ENCODE assay signal across 21 cellular contexts in genomic region chr13:60211548-60211947, GRCh38. TPM values are rescaled to one million over a fixed set of nuclear protein-coding genes. Genes with fewer than 3 reads are reported as not detected.
A peak's percentile ranks its signal among the peaks of the same experiment; 100 is the strongest.
DNase-seq lines count a peak whose midpoint lies in the region; ATAC-seq and TF ChIP-seq lines count a peak whose summit lies in the region.
"Had no signal": no experiment of that assay in that cellular context is flagged by ENCODE, and none has a peak within 500 bp of the region (broad histone marks: within the 10 kb centered on the region; RNA-seq: fewer than 3 reads in every experiment).

No MANE protein-coding gene starts in this region.

- H3K79me1 ChIP-seq in IMR-90 (ENCODE audit: low read depth in 1 of 2, low read length in 2 of 2) = no peaks in the 10 kb centered on the region
- no peaks in the 10 kb centered on the region for H3K79me1 ChIP-seq in mesendoderm (ENCODE audit: low read length)

- H3K9me3 Mint-ChIP-seq in GM23338 = no peaks in the 10 kb centered on the region
- H3K9me3 Mint-ChIP-seq in endodermal cell = peaks cover 2% of the 10 kb centered on the region
- H3K9me3 Mint-ChIP-seq: CD4-positive, CD25-positive, alpha-beta regulatory T cell; CD8-positive, alpha-beta memory T cell had no signal

- H3K4me1 Mint-ChIP-seq in GM23338 = no peaks in the 10 kb centered on the region; the same call in 2 of the 3 replicates
- H3K4me1 Mint-ChIP-seq in endodermal cell = peaks cover 12% of the 10 kb centered on the region
- H3K4me1 Mint-ChIP-seq: CD4-positive, CD25-positive, alpha-beta regulatory T cell; CD8-positive, alpha-beta memory T cell had no signal

- H3K9me1 ChIP-seq in IMR-90 (ENCODE audit: insufficient read depth, low read length) = no peaks in the 10 kb centered on the region

- POLR2A ChIA-PET in IMR-90 (lab: Charles Lee; ENCODE audit: unreplicated experiment) = no interaction called here

- H3K36me3 Mint-ChIP-seq in GM23338 (ENCODE audit: low read depth) = no peaks in the 10 kb centered on the region
- no peaks in the 10 kb centered on the region for H3K36me3 Mint-ChIP-seq in endodermal cell (ENCODE audit: low read depth)
- H3K36me3 Mint-ChIP-seq: CD4-positive, CD25-positive, alpha-beta regulatory T cell; CD8-positive, alpha-beta memory T cell had no signal

- H2AFZ ChIP-seq in GM23338 = no peak overlapping the region
- no peak overlapping the region for H2AFZ ChIP-seq in IMR-90 (replicated peaks; ENCODE audit: low read length, poor library complexity)
- H2AFZ ChIP-seq: GM23248 had no signal

- no peaks in the 10 kb centered on the region for H3K27me3 Mint-ChIP-seq in GM23338 (ENCODE audit: insufficient read depth, low read depth, poor library complexity)
- H3K27me3 Mint-ChIP-seq in endodermal cell (ENCODE audit: insufficient read depth) = peaks cover 29% of the 10 kb centered on the region

- H4K91ac ChIP-seq in IMR-90 (ENCODE audit: insufficient read depth, low read depth, low read length) = no peak overlapping the region

- ATAC-seq in GM23338 (peak; percentile 74), IMR-90 (ENCODE audit: low read depth) (no peak)
- ATAC-seq: GM12878, HepG2 had no signal

- TF ChIP-seq RAD21 in IMR-90 (IDR thresholded peaks at IDR 0.05; ENCODE audit: low read length) = no peak

- H3K4me3 Mint-ChIP-seq in GM23338 (no peak overlapping the region), endodermal cell (no peak overlapping the region)
- H3K4me3 Mint-ChIP-seq: CD4-positive, CD25-positive, alpha-beta regulatory T cell; CD8-positive, alpha-beta memory T cell had no signal

- no peak overlapping the region for H2BK5ac ChIP-seq in IMR-90 (ENCODE audit: low read depth, low read length, poor library complexity, severe bottlenecking)
- H2BK5ac ChIP-seq in mesendoderm (ENCODE audit: low read length) = no peak overlapping the region

- CTCF ChIA-PET in IMR-90 (lab: Yijun Ruan, JAX) = no interaction called here

- H3K9me3 ChIP-seq in IMR-90 (ENCODE audit: control insufficient read depth, insufficient read depth, low read length) (no peaks in the 10 kb centered on the region), endodermal cell (ENCODE audit: control insufficient read depth, low read length) (no peaks in the 10 kb centered on the region)
- H3K9me3 ChIP-seq: BE2C, HAP-1 had no signal

- H3K23ac ChIP-seq in IMR-90 (ENCODE audit: low read depth, low read length) (no peak overlapping the region), mesendoderm (ENCODE audit: low read length) (no peak overlapping the region)

- no peaks in the 10 kb centered on the region for H3K9me2 ChIP-seq in GM23338 (ENCODE audit: insufficient read depth)

- H3K79me2 ChIP-seq in GM23338 (replicated peaks; ENCODE audit: insufficient read depth) (no peaks in the 10 kb centered on the region), mesendoderm (ENCODE audit: control insufficient read depth, insufficient read depth, low read length) (no peaks in the 10 kb centered on the region)

- H3K4me1 ChIP-seq in GM23338 (ENCODE audit: insufficient read depth) (no peaks in the 10 kb centered on the region), IMR-90 (ENCODE audit: control insufficient read depth, insufficient read depth, low read length) (no peaks in the 10 kb centered on the region), endodermal cell (ENCODE audit: control insufficient read depth, insufficient read depth, low read length) (peaks cover 2% of the 10 kb centered on the region), mesendoderm (ENCODE audit: control insufficient read depth, low read depth, low read length) (no peaks in the 10 kb centered on the region)
- H3K4me1 ChIP-seq: HAP-1 had no signal

- 60 to 100% methylated on average over 1 of the region's 2 CpGs for WGBS in IMR-90 (ENCODE audit: extremely low coverage in 2 of 2, insufficient read length in 1 of 2), 2 experiments
- 78 to 100% methylated on average over 1 to 2 of the region's 2 CpGs for WGBS in endodermal cell (ENCODE audit: insufficient coverage in 1 of 2, insufficient read length in 1 of 2), 2 experiments
- WGBS in mesendoderm (ENCODE audit: extremely low coverage, insufficient coverage, low lambda C conversion rate) = 100% methylated on average over 1 of the region's 2 CpGs

- H2AK5ac ChIP-seq in IMR-90 (ENCODE audit: low read depth, low read length) = no peak overlapping the region
- H2AK5ac ChIP-seq in mesendoderm (ENCODE audit: low read length) = no peak overlapping the region

- in situ Hi-C loops in IMR-90 (cut with MboI; ENCODE audit: low sequenced_read_pairs) (no loop called here), GM13976 (cut with MboI; ENCODE audit: low sequenced_read_pairs, unreplicated experiment) (no loop called here)

- H3K18ac ChIP-seq in IMR-90 (ENCODE audit: low read depth, low read length) = no peak overlapping the region
- H3K18ac ChIP-seq in mesendoderm (ENCODE audit: low read length) = no peak overlapping the region

- no peak overlapping the region for H4K5ac ChIP-seq in IMR-90 (ENCODE audit: low read depth, low read length)
- no peak overlapping the region for H4K5ac ChIP-seq in mesendoderm (ENCODE audit: low read length)

- no peak overlapping the region for H4K8ac ChIP-seq in IMR-90 (ENCODE audit: low read depth in 2 of 2, low read length in 2 of 2)
- H4K8ac ChIP-seq in mesendoderm (ENCODE audit: low read depth, low read length) = no peak overlapping the region

- H4K20me1 ChIP-seq in GM23338 (replicated peaks; ENCODE audit: insufficient read depth) (no peaks in the 10 kb centered on the region), IMR-90 (ENCODE audit: insufficient read depth, low read length) (no peaks in the 10 kb centered on the region)

- H2BK120ac ChIP-seq in IMR-90 (ENCODE audit: low read depth, low read length) (no peak overlapping the region), mesendoderm (ENCODE audit: low read depth, low read length) (no peak overlapping the region)

- no peak overlapping the region for H3K4ac ChIP-seq in IMR-90 (ENCODE audit: low read depth, low read length)
- H3K4ac ChIP-seq in mesendoderm (ENCODE audit: low read depth, low read length) = no peak overlapping the region

- dilution Hi-C loops in IMR-90 (cut with HindIII; ENCODE audit: low sequenced_read_pairs, unreplicated experiment) = no loop called here

- H3K27me3 ChIP-seq in GM23338 (ENCODE audit: insufficient read depth) (no peaks in the 10 kb centered on the region), IMR-90 (ENCODE audit: control insufficient read depth, insufficient read depth, low read length) (peaks cover 4% of the 10 kb centered on the region), endodermal cell (ENCODE audit: control insufficient read depth, insufficient read depth, low read length, poor library complexity, severe bottlenecking) (no peaks in the 10 kb centered on the region), mesendoderm (ENCODE audit: insufficient read depth, low read length, poor library complexity) (no peaks in the 10 kb centered on the region)
- H3K27me3 ChIP-seq: BE2C had no signal

- H3K56ac ChIP-seq in IMR-90 (ENCODE audit: extremely low read depth, insufficient read depth, low read length) = no peak overlapping the region
- H3K56ac ChIP-seq in mesendoderm (ENCODE audit: low read length) = no peak overlapping the region

- BruUV-seq in IMR-90 (replicated peaks; lab: Mats Ljungman, UMichigan) = no TSS peak

- H3F3A ChIP-seq in GM23338 (replicated peaks; ENCODE audit: low read depth) = no peaks in the 10 kb centered on the region

- no peak for TF ChIP-seq POLR2A in IMR-90 (IDR thresholded peaks at IDR 0.05; ENCODE audit: low read depth, low read length)

- no peaks in the 10 kb centered on the region for H3K36me3 ChIP-seq in GM23338 (ENCODE audit: insufficient read depth)
- H3K36me3 ChIP-seq in IMR-90 (ENCODE audit: control insufficient read depth, insufficient read depth, low read length) = no peaks in the 10 kb centered on the region
- no peaks in the 10 kb centered on the region for H3K36me3 ChIP-seq in endodermal cell (ENCODE audit: control insufficient read depth, insufficient read depth, low read length)
- H3K36me3 ChIP-seq in mesendoderm (ENCODE audit: control insufficient read depth, insufficient read depth, low read length) = no peaks in the 10 kb centered on the region
- H3K36me3 ChIP-seq: BE2C, HAP-1 had no signal

- H3K27ac ChIP-seq in GM23338 (ENCODE audit: low read depth) (no peak overlapping the region), IMR-90 (ENCODE audit: insufficient read depth, low read length) (no peak overlapping the region), endodermal cell (ENCODE audit: low read depth, low read length) (no peak overlapping the region), mesendoderm (ENCODE audit: low read depth, low read length) (no peak overlapping the region)
- H3K27ac ChIP-seq: GM23248 had no signal

- H3K14ac ChIP-seq in IMR-90 (replicated peaks; ENCODE audit: low read depth, low read length) = no peak overlapping the region

- TF ChIP-seq CTCF in GM23338 (conservative IDR thresholded peaks at IDR 0.05; ENCODE audit: low read depth in 2 of 2) = peak; percentile 28 to 29; a peak in 2 of 4 replicates
- no peak for TF ChIP-seq CTCF in IMR-90 (conservative IDR thresholded peaks at IDR 0.05; ENCODE audit: low read depth, low read length)
- TF ChIP-seq CTCF in endodermal cell (conservative IDR thresholded peaks at IDR 0.05) = peak; percentile 76
- no peak for TF ChIP-seq CTCF in GM13976 (IDR thresholded peaks at IDR 0.05; ENCODE audit: borderline replicate concordance, control extremely low read depth, extremely low read depth, insufficient read depth, missing control alignments)

- H3K4me2 ChIP-seq in GM23338 (no peak overlapping the region), IMR-90 (ENCODE audit: low read depth, low read length) (no peak overlapping the region), mesendoderm (ENCODE audit: low read length) (no peak overlapping the region)

- peak; percentile 36 for DNase-seq in GM23338 (ENCODE audit: low spot score)
- DNase-seq in IMR-90 = no peak
- DNase-seq in endodermal cell = peak; percentile 66
- DNase-seq in mesendoderm = peak; percentile 50
- no peak for DNase-seq in GM13976 (ENCODE audit: low spot score)
- no peak for DNase-seq in hypothalamus (lab: John Stamatoyannopoulos, UW)
- DNase-seq in AML-193 (lab: John Stamatoyannopoulos, UW) = no peak
- DNase-seq: 8988T; BE2C; C1 segment of cervical spinal cord; CD4-positive, CD25-positive, alpha-beta regulatory T cell; CD8-positive, alpha-beta memory T cell; COR-L47; DMS 273 treated with DMSO at 0.1 percent for 48 hours; DMS53; DND-41; EL; GM23248 had no signal

- no peak overlapping the region for H2BK20ac ChIP-seq in IMR-90 (ENCODE audit: low read depth, low read length)

- H3K4me3 ChIP-seq in GM23338 (no peak overlapping the region), IMR-90 (ENCODE audit: insufficient read depth, low read depth, low read length) (no peak overlapping the region), endodermal cell (ENCODE audit: low read length) (no peak overlapping the region), mesendoderm (ENCODE audit: low read length) (no peak overlapping the region)
- H3K4me3 ChIP-seq: GM12878, GM23248, HAP-1 had no signal

- H3K27ac Mint-ChIP-seq in GM23338 (no peak overlapping the region), endodermal cell (no peak overlapping the region)
- H3K27ac Mint-ChIP-seq: CD4-positive, CD25-positive, alpha-beta regulatory T cell; CD8-positive, alpha-beta memory T cell had no signal

- peak overlapping the region; percentile 15 for H2AK9ac ChIP-seq in IMR-90 (replicated peaks; ENCODE audit: low read depth, low read length, poor library complexity)

- H3K9ac ChIP-seq in IMR-90 (ENCODE audit: low read depth, low read length) = no peak overlapping the region
- H3K9ac ChIP-seq in endodermal cell (ENCODE audit: extremely low read depth, low read length, poor library complexity, severe bottlenecking) = no peak overlapping the region
- H3K9ac ChIP-seq in mesendoderm (ENCODE audit: low read length) = no peak overlapping the region
- H3K9ac ChIP-seq: GM23248 had no signal

- intact Hi-C loops in IMR-90 (cut with micrococcal nuclease) = no loop called here

- H2BK15ac ChIP-seq in IMR-90 (ENCODE audit: low read depth, low read length) (no peak overlapping the region), mesendoderm (replicated peaks; ENCODE audit: low read depth) (no peak overlapping the region)

RNA-seq across cellular contexts. Expression of gene DIAPH3, which starts 47.8 kb away (rescaled TPM):
- total RNA-seq in GM23338 (2014; rRNA removed; shearing (Covaris generic)) = 19.5 and 23.4 TPM in 2 replicates
- polyA plus RNA-seq in GM23338 (2016; fragmentation: Nextera tagmentation; extraction: Ambion mirVana) (23.1 and 30.2 TPM in 2 replicates), IMR-90 (2012; rRNA removed) (8.5 and 8.9 TPM in 2 replicates)
- total RNA-seq in IMR-90 (2012; rRNA removed) (9.3 and 16.1 TPM in 2 replicates), endodermal cell (10 to 100 TPM; 23.6 to 25.7 TPM)
- 1.3 and 1.5 TPM in 2 replicates for polyA plus RNA-seq in IMR-90 (2012; cell fraction: cytosol; rRNA removed)
- 1.0 and 5.1 TPM in 2 replicates for polyA plus RNA-seq in IMR-90 (2012; cell fraction: nucleus; rRNA removed; ENCODE audit: low replicate concordance)
- 19.5 TPM for polyA plus RNA-seq in endodermal cell (2013, experiment 1 of 2)
- polyA plus RNA-seq in endodermal cell (2013, experiment 2 of 2) = 25.6 TPM
- polyA plus RNA-seq in mesendoderm (2013, experiment 1 of 2) = 29.5 TPM
- 30.1 TPM for polyA plus RNA-seq in mesendoderm (2013, experiment 2 of 2)

Comparison
In these comparisons a context has a peak if more than half of its experiments do, and no peak if none do; other contexts are left out.
1. DNase-seq: peak in GM23338 (single experiment), endodermal cell (single experiment) and mesendoderm (single experiment); none in IMR-90 (single experiment), GM13976 (single experiment), hypothalamus (0 of 51) and AML-193 (0 of 2).
2. CTCF ChIP-seq: peak in GM23338 (2 of 2) and endodermal cell (single experiment); none in IMR-90 (single experiment) and GM13976 (single experiment).